In the genomic region with DNA sequence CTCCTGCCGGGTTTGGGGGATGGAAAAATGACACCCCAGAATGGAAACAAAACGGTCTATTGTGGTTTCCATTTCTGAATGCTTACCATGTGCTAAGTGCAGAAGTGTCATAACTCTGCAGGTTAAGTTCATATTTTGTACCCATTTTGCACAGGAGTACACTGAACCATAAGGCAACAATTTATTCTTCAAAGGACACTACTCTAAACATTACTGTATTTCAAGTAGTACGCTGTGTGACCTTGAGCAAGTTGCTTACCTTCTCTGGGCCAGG, we compare ENCODE assay signal across 1 cellular context.
TF ChIP-seq lines count a peak whose summit lies in the region.

No MANE protein-coding gene starts in this region.

TF ChIP-seq in Ishikawa, 13 proteins besides CTCF, POLR2A, EP300 and RAD21 (continued from another document):
- TF ChIP-seq, protein P1, sequence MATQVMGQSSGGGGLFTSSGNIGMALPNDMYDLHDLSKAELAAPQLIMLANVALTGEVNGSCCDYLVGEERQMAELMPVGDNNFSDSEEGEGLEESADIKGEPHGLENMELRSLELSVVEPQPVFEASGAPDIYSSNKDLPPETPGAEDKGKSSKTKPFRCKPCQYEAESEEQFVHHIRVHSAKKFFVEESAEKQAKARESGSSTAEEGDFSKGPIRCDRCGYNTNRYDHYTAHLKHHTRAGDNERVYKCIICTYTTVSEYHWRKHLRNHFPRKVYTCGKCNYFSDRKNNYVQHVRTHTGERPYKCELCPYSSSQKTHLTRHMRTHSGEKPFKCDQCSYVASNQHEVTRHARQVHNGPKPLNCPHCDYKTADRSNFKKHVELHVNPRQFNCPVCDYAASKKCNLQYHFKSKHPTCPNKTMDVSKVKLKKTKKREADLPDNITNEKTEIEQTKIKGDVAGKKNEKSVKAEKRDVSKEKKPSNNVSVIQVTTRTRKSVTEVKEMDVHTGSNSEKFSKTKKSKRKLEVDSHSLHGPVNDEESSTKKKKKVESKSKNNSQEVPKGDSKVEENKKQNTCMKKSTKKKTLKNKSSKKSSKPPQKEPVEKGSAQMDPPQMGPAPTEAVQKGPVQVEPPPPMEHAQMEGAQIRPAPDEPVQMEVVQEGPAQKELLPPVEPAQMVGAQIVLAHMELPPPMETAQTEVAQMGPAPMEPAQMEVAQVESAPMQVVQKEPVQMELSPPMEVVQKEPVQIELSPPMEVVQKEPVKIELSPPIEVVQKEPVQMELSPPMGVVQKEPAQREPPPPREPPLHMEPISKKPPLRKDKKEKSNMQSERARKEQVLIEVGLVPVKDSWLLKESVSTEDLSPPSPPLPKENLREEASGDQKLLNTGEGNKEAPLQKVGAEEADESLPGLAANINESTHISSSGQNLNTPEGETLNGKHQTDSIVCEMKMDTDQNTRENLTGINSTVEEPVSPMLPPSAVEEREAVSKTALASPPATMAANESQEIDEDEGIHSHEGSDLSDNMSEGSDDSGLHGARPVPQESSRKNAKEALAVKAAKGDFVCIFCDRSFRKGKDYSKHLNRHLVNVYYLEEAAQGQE (IDR thresholded peaks at IDR 0.05; ENCODE audit: low read depth), result no peak
- TF ChIP-seq EGR1 (IDR thresholded peaks at IDR 0.05) (no peak), TEAD4 (IDR thresholded peaks at IDR 0.05) (no peak), ZBTB7A (IDR thresholded peaks at IDR 0.05; ENCODE audit: low read depth) (0 out of 2 replicates have a peak, but pooled peaks have one; percentile 0), NFIC (IDR thresholded peaks at IDR 0.05) (no peak), CEBPB (IDR thresholded peaks at IDR 0.05) (no peak), TAF1 (IDR thresholded peaks at IDR 0.05; ENCODE audit: low read depth) (no peak), CREB1 (IDR thresholded peaks at IDR 0.05; ENCODE audit: low read depth) (no peak)
